In the genomic region with DNA sequence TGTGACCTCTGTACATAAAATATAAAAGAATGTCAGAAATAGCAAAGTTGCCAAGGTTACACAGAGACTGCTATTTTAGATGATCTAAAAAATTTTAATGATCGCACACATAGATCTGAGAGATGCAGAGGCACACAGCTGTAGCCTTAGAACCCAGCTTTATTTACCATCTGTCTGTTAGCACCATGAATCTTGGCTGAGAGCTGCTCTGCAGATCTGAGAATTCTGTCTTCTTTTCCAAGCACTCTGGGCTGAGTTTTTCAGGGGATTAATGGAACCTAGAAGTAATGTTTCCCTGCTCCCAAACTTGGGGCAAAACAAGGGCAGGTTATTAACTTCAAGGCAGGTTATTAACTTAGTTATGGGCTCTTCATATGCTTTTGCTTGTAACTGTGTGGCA, we compare ENCODE assay signal across 20 cellular contexts.
A peak's percentile ranks its signal among the peaks of the same experiment; 100 is the strongest.
DNase-seq lines count a peak whose midpoint lies in the region; ATAC-seq and TF ChIP-seq lines count a peak whose summit lies in the region.
"Had no signal": no experiment of that assay in that cellular context is flagged by ENCODE, and none has a peak within 500 bp of the region (broad histone marks: within the 10 kb centered on the region; RNA-seq: fewer than 3 reads in every experiment).

No MANE protein-coding gene starts in this region.

- H3K4me3 ChIP-seq in SK-N-SH (ENCODE audit: low read depth in 2 of 2, low read length in 1 of 2) (no peak overlapping the region; a peak in 1 of 4 replicates), ascending aorta (no peak overlapping the region)
- H3K4me3 ChIP-seq: HAP-1 had no signal

- H3K4me3 Mint-ChIP-seq in HFFc6: peak overlapping the region; percentile 18; the same call in 1 of the 2 replicates
- H3K4me3 Mint-ChIP-seq: activated CD8-positive, alpha-beta T cell treated with anti-CD3 and anti-CD28 coated beads for 36 hours; activated T-cell treated with anti-CD3 and anti-CD28 coated beads, Interleukin-2, amount 50 U/mL, for 24 hours; B cell; T-helper 1 cell treated with Interleukin-12 subunit alpha and Interleukin-12 subunit beta and Interleukin-4 antibody, amounts not matched to agents 30 μg/mL and 1 μg/mL, for 36 hours had no signal

- H2AFZ ChIP-seq in SK-N-SH (ENCODE audit: low read depth): peak overlapping the region; percentile 42

- H3K4me2 ChIP-seq in SK-N-SH: peak overlapping the region; percentile 42

- no peaks in the 10 kb centered on the region for H3K36me3 Mint-ChIP-seq in HFFc6 (ENCODE audit: low read depth)

- H4K20me1 ChIP-seq in SK-N-SH (ENCODE audit: insufficient read depth): no peaks in the 10 kb centered on the region

- peaks cover 25% of the 10 kb centered on the region for H3F3A ChIP-seq in SK-N-SH (replicated peaks; ENCODE audit: insufficient read depth)

- no peak for TF ChIP-seq EP300 in SK-N-SH (IDR thresholded peaks at IDR 0.05; ENCODE audit: borderline replicate concordance in 1 of 2, low read depth in 1 of 2, low read length in 1 of 2)

- no peak for TF ChIP-seq RAD21 in SK-N-SH (IDR thresholded peaks at IDR 0.05; ENCODE audit: low read length)

- peaks cover 0 to 40% of the 10 kb centered on the region in 2 experiments; a peak in 3 of 4 replicates for H3K4me1 ChIP-seq in SK-N-SH (ENCODE audit: control insufficient read depth in 1 of 2, insufficient read depth in 2 of 2, low read depth in 1 of 2, low read length in 1 of 2)
- peaks cover 0 to 16% of the 10 kb centered on the region in 2 donors for H3K4me1 ChIP-seq in ascending aorta
- H3K4me1 ChIP-seq: HAP-1 had no signal

- no peaks in the 10 kb centered on the region for H3K9me3 Mint-ChIP-seq in HFFc6
- H3K9me3 Mint-ChIP-seq: activated CD8-positive, alpha-beta T cell treated with anti-CD3 and anti-CD28 coated beads for 36 hours; activated T-cell treated with anti-CD3 and anti-CD28 coated beads, Interleukin-2, amount 50 U/mL, for 24 hours had no signal

- peak overlapping the region; percentile 35; the same call in 1 of the 2 replicates for H3K9ac ChIP-seq in SK-N-SH

- DNase-seq in HFFc6 (no peak), SK-N-SH (no peak), left kidney (ENCODE audit: low read depth, low spot score) (peak; percentile 44), superior temporal gyrus (ENCODE audit: extremely low spot score) (peak; percentile 15), NCI-H1436 treated with DMSO at 0.1 percent for 48 hours (lab: John Stamatoyannopoulos, UW) (no peak), ascending aorta (ENCODE audit: low spot score in 2 of 2) (no peak)
- DNase-seq: activated CD8-positive, alpha-beta T cell treated with anti-CD3 and anti-CD28 coated beads for 36 hours; activated naive CD4-positive, alpha-beta T cell treated with anti-CD3 and anti-CD28 coated beads, Interleukin-2, amount 50 U/mL, for 16 hours; activated T-cell treated with anti-CD3 and anti-CD28 coated beads, Interleukin-2, amount 50 U/mL, for 24 hours; cortex of kidney; NCI-H187 treated with DMSO at 0.1 percent for 48 hours; NCI-H345; small intestine; stimulated activated CD4-positive, alpha-beta T cell treated with anti-CD3 and anti-CD28 coated beads, Interleukin-4, amount 100 ng/mL, for 4 hours had no signal

- intact Hi-C loops in ascending aorta (cut with DNase I): loop anchor here (5.0 kb wide), 3 partner anchors 60 to 345 kb away; a partner anchor contains a TSS

- ATAC-seq in HG03095 (IDR thresholded peaks at IDR 0.05; ENCODE audit: unreplicated experiment): no peak
- ATAC-seq in GM18867 (IDR thresholded peaks at IDR 0.05; ENCODE audit: unreplicated experiment): no peak
- ATAC-seq: activated CD8-positive, alpha-beta T cell treated with anti-CD3 and anti-CD28 coated beads for 36 hours; Right ventricle myocardium inferior had no signal

- H3K4me1 Mint-ChIP-seq in HFFc6 (ENCODE audit: low read depth): peaks cover 50% of the 10 kb centered on the region
- H3K4me1 Mint-ChIP-seq: B cell had no signal

- peaks cover 1% of the 10 kb centered on the region; the same call in 1 of the 2 replicates for H3K27me3 Mint-ChIP-seq in HFFc6 (ENCODE audit: insufficient read depth)
- H3K27me3 Mint-ChIP-seq: activated CD8-positive, alpha-beta T cell treated with anti-CD3 and anti-CD28 coated beads for 36 hours; activated T-cell treated with anti-CD3 and anti-CD28 coated beads, Interleukin-2, amount 50 U/mL, for 24 hours; B cell had no signal

- no peaks in the 10 kb centered on the region for H3K9me3 ChIP-seq in SK-N-SH
- H3K9me3 ChIP-seq in ascending aorta: no peaks in the 10 kb centered on the region
- H3K9me3 ChIP-seq: HAP-1 had no signal

- peak overlapping the region; percentile 47; the same call in 1 of the 2 replicates for H3K27ac Mint-ChIP-seq in HFFc6
- H3K27ac Mint-ChIP-seq: activated CD8-positive, alpha-beta T cell treated with anti-CD3 and anti-CD28 coated beads for 36 hours; activated T-cell treated with anti-CD3 and anti-CD28 coated beads, Interleukin-2, amount 50 U/mL, for 24 hours; B cell; T-helper 1 cell treated with Interleukin-12 subunit alpha and Interleukin-12 subunit beta and Interleukin-4 antibody, amounts not matched to agents 30 μg/mL and 1 μg/mL, for 36 hours had no signal

- TF ChIP-seq CTCF in HFFc6 (IDR thresholded peaks at IDR 0.05) (no peak), SK-N-SH (IDR thresholded peaks at IDR 0.05) (no peak), ascending aorta (IDR thresholded peaks at IDR 0.05) (no peak)

- no peaks in the 10 kb centered on the region for H3K79me2 ChIP-seq in SK-N-SH (ENCODE audit: insufficient read depth)

- CTCF ChIA-PET in SK-N-SH (lab: Yijun Ruan, JAX): no interaction called here

- H3K27me3 ChIP-seq in SK-N-SH (ENCODE audit: insufficient read depth) (no peaks in the 10 kb centered on the region), ascending aorta (no peaks in the 10 kb centered on the region)

- WGBS in SK-N-SH (ENCODE audit: low lambda C conversion rate): 70% methylated on average over 1 of the region's 1 CpG

- H3K36me3 ChIP-seq in SK-N-SH (replicated peaks in 1 of 2; ENCODE audit: control insufficient read depth in 1 of 2, insufficient read depth in 2 of 2, low read length in 1 of 2) (no peaks in the 10 kb centered on the region), ascending aorta (no peaks in the 10 kb centered on the region)
- H3K36me3 ChIP-seq: HAP-1 had no signal

- H3K9me2 ChIP-seq in SK-N-SH: no peaks in the 10 kb centered on the region

- peak overlapping the region in 1 of 2 experiments; percentile 91; a peak in 2 of 4 replicates for H3K27ac ChIP-seq in SK-N-SH (ENCODE audit: low read depth in 2 of 2, low read length in 1 of 2)
- peak overlapping the region in 1 of 2 donors; percentile 31 for H3K27ac ChIP-seq in ascending aorta

- POLR2A ChIA-PET in SK-N-SH (lab: Yijun Ruan, JAX): no interaction called here

TF ChIP-seq in SK-N-SH, 30 proteins besides CTCF, POLR2A, EP300 and RAD21 (continues in another document):
- no peak for TF ChIP-seq EZH2phosphoT487 (IDR thresholded peaks at IDR 0.05; ENCODE audit: borderline replicate concordance, low read depth)
- TF ChIP-seq SMC3 (IDR thresholded peaks at IDR 0.05; ENCODE audit: low read depth, low read length): no peak
- no peak for TF ChIP-seq TAF1 (IDR thresholded peaks at IDR 0.05; ENCODE audit: borderline replicate concordance, low read depth, low read length)
- TF ChIP-seq, protein P1, sequence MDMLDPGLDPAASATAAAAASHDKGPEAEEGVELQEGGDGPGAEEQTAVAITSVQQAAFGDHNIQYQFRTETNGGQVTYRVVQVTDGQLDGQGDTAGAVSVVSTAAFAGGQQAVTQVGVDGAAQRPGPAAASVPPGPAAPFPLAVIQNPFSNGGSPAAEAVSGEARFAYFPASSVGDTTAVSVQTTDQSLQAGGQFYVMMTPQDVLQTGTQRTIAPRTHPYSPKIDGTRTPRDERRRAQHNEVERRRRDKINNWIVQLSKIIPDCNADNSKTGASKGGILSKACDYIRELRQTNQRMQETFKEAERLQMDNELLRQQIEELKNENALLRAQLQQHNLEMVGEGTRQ (IDR thresholded peaks at IDR 0.05; ENCODE audit: borderline replicate concordance, low read depth, low read length): no peak
- no peak for TF ChIP-seq MEF2A (IDR thresholded peaks at IDR 0.05; ENCODE audit: borderline replicate concordance, low read depth)
- TF ChIP-seq, protein P2, sequence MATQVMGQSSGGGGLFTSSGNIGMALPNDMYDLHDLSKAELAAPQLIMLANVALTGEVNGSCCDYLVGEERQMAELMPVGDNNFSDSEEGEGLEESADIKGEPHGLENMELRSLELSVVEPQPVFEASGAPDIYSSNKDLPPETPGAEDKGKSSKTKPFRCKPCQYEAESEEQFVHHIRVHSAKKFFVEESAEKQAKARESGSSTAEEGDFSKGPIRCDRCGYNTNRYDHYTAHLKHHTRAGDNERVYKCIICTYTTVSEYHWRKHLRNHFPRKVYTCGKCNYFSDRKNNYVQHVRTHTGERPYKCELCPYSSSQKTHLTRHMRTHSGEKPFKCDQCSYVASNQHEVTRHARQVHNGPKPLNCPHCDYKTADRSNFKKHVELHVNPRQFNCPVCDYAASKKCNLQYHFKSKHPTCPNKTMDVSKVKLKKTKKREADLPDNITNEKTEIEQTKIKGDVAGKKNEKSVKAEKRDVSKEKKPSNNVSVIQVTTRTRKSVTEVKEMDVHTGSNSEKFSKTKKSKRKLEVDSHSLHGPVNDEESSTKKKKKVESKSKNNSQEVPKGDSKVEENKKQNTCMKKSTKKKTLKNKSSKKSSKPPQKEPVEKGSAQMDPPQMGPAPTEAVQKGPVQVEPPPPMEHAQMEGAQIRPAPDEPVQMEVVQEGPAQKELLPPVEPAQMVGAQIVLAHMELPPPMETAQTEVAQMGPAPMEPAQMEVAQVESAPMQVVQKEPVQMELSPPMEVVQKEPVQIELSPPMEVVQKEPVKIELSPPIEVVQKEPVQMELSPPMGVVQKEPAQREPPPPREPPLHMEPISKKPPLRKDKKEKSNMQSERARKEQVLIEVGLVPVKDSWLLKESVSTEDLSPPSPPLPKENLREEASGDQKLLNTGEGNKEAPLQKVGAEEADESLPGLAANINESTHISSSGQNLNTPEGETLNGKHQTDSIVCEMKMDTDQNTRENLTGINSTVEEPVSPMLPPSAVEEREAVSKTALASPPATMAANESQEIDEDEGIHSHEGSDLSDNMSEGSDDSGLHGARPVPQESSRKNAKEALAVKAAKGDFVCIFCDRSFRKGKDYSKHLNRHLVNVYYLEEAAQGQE (IDR thresholded peaks at IDR 0.05; ENCODE audit: low read depth, low read length): no peak
- TF ChIP-seq, protein P3, sequence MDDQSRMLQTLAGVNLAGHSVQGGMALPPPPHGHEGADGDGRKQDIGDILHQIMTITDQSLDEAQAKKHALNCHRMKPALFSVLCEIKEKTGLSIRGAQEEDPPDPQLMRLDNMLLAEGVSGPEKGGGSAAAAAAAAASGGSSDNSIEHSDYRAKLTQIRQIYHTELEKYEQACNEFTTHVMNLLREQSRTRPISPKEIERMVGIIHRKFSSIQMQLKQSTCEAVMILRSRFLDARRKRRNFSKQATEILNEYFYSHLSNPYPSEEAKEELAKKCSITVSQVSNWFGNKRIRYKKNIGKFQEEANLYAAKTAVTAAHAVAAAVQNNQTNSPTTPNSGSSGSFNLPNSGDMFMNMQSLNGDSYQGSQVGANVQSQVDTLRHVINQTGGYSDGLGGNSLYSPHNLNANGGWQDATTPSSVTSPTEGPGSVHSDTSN (IDR thresholded peaks at IDR 0.05): no peak
- TF ChIP-seq FOXJ3 (CRISPR knock-in tag; IDR thresholded peaks at IDR 0.05): no peak
- no peak for TF ChIP-seq RFX5 (IDR thresholded peaks at IDR 0.05; ENCODE audit: low read length)
- TF ChIP-seq TCF12 (IDR thresholded peaks at IDR 0.05): no peak

Comparison
In these comparisons a context has a peak if more than half of its experiments do, and no peak if none do; other contexts are left out.
1. DNase-seq: peak in left kidney (single experiment) and superior temporal gyrus (single experiment); none in HFFc6 (single experiment), SK-N-SH (single experiment), NCI-H1436 treated with DMSO at 0.1 percent for 48 hours (single experiment) and ascending aorta (0 of 2).